ENCODE assay signal across 28 cellular contexts in the genomic region with DNA sequence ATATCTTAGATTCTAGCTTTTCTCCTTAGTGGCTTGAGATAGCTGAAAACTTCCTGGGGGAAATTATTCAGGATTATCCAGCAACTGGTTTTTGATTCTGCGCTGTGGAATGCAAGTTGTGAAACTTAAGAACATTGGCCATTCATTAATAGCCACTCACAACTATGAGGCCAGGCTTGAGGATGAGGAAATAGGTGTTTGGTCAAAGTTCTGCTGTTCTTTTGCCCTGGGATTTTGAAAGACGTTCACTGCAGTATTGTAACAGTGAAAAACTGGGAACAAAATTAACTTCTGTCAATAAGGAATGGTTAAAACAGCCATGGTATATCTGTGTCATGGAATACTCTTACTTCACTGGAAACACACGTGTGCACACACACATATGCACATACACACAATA. TPM values are rescaled to one million over a fixed set of nuclear protein-coding genes. Genes with fewer than 3 reads are reported as not detected.
A peak's percentile ranks its signal among the peaks of the same experiment; 100 is the strongest.
DNase-seq lines count a peak whose midpoint lies in the region; ATAC-seq and TF ChIP-seq lines count a peak whose summit lies in the region.
"Had no signal": no experiment of that assay in that cellular context is flagged by ENCODE, and none has a peak within 500 bp of the region (broad histone marks: within the 10 kb centered on the region; RNA-seq: fewer than 3 reads in every experiment).

No MANE protein-coding gene starts in this region.

- H3T11ph ChIP-seq in H9 (ENCODE audit: low read length): no peak overlapping the region

- no peak overlapping the region for H3K18ac ChIP-seq in H9 (ENCODE audit: insufficient read length, low read depth, low read length)
- H3K18ac ChIP-seq in mesendoderm (ENCODE audit: low read length): no peak overlapping the region

- no peak overlapping the region for H3K9ac ChIP-seq in H9 (ENCODE audit: extremely low read depth, insufficient read length, low read length)
- no peak overlapping the region for H3K9ac ChIP-seq in mesendoderm (ENCODE audit: low read length)

- H2BK20ac ChIP-seq in H9 (ENCODE audit: low read depth, low read length, poor library complexity, severe bottlenecking): no peak overlapping the region

- TF ChIP-seq POLR2A in body of pancreas (IDR thresholded peaks at IDR 0.05): no peak
- no peak for TF ChIP-seq POLR2A in GM18505 (IDR thresholded peaks at IDR 0.05; ENCODE audit: borderline replicate concordance, extremely low read depth, insufficient read depth, insufficient read length)

- no peak overlapping the region for H3K14ac ChIP-seq in H9 (ENCODE audit: insufficient read depth, low read length)

- H3K9me3 ChIP-seq in H9 (ENCODE audit: control insufficient read depth, low read depth, low read length) (no peaks in the 10 kb centered on the region), body of pancreas (no peaks in the 10 kb centered on the region), hepatocyte (ENCODE audit: low read depth) (no peaks in the 10 kb centered on the region)
- H3K9me3 ChIP-seq: colonic mucosa, esophagus squamous epithelium, ovary, SJCRH30, thyroid gland had no signal

- H4K8ac ChIP-seq in H9 (replicated peaks; ENCODE audit: insufficient read length, low read depth, low read length): no peak overlapping the region
- no peak overlapping the region for H4K8ac ChIP-seq in mesendoderm (ENCODE audit: low read depth, low read length)

- H3K4me3 ChIP-seq in body of pancreas (no peak overlapping the region), hepatocyte (no peak overlapping the region), mesendoderm (ENCODE audit: low read length) (no peak overlapping the region)
- H3K4me3 ChIP-seq: colonic mucosa, esophagus squamous epithelium, left ventricle myocardium inferior, ovary, SJCRH30, thyroid gland had no signal

- H3K9me2 ChIP-seq in hepatocyte (replicated peaks; ENCODE audit: insufficient read depth): no peaks in the 10 kb centered on the region

- ATAC-seq in body of pancreas: peak; percentile 38
- no peak for ATAC-seq in GM18505 (IDR thresholded peaks at IDR 0.05; ENCODE audit: unreplicated experiment)
- ATAC-seq in HG03196 (IDR thresholded peaks at IDR 0.05; ENCODE audit: unreplicated experiment): no peak
- ATAC-seq in GM21423 (IDR thresholded peaks at IDR 0.05; ENCODE audit: unreplicated experiment): no peak
- ATAC-seq: activated naive CD8-positive, alpha-beta T cell treated with anti-CD3 and anti-CD28 coated beads, Interleukin-2, amount 50 U/mL, for 24 hours; effector memory CD8-positive, alpha-beta T cell; natural killer cell treated with Interleukin-12 subunit alpha and Interleukin-12 subunit beta and Interleukin-15 and Interleukin-18, amount 100 ng/mL, for 72 hours; Panc1; right cardiac atrium had no signal

- no peak overlapping the region for H3K56ac ChIP-seq in H9 (ENCODE audit: insufficient read length, low read depth, low read length)
- no peak overlapping the region for H3K56ac ChIP-seq in mesendoderm (ENCODE audit: low read length)

- no peaks in the 10 kb centered on the region for H3K23me2 ChIP-seq in H9 (ENCODE audit: insufficient read length, low read depth, low read length, poor library complexity, severe bottlenecking)

- TF ChIP-seq CTCF in H9 (conservative IDR thresholded peaks at IDR 0.05) (no peak), body of pancreas (IDR thresholded peaks at IDR 0.05) (no peak), hepatocyte (IDR thresholded peaks at IDR 0.05; ENCODE audit: poor library complexity) (no peak)

- H3K27me3 Mint-ChIP-seq in H9 (ENCODE audit: low read depth): peaks cover 1% of the 10 kb centered on the region
- H3K27me3 Mint-ChIP-seq in activated CD4-positive, alpha-beta T cell treated with anti-CD3 and anti-CD28 coated beads, Interleukin-2, amount 10 ng/mL, durations not matched to agents 24 days and 14 days: peaks cover 24% of the 10 kb centered on the region

- H3K4me1 Mint-ChIP-seq in H9: peaks cover 22 to 24% of the 10 kb centered on the region in 2 experiments
- no peaks in the 10 kb centered on the region for H3K4me1 Mint-ChIP-seq in activated CD4-positive, alpha-beta T cell treated with anti-CD3 and anti-CD28 coated beads, Interleukin-2, amount 10 ng/mL, durations not matched to agents 24 days and 14 days
- H3K4me1 Mint-ChIP-seq: activated naive CD8-positive, alpha-beta T cell treated with anti-CD3 and anti-CD28 coated beads, Interleukin-2, amount 50 U/mL, for 24 hours; brain had no signal

- no peak overlapping the region for H2BK12ac ChIP-seq in H9 (ENCODE audit: insufficient read length, low read depth, low read length)

- H2BK5ac ChIP-seq in H9 (ENCODE audit: insufficient read length, low read length): no peak overlapping the region
- H2BK5ac ChIP-seq in mesendoderm (ENCODE audit: low read length): no peak overlapping the region

- H3K4ac ChIP-seq in H9 (ENCODE audit: low read depth, low read length) (no peak overlapping the region), mesendoderm (ENCODE audit: low read depth, low read length) (no peak overlapping the region)

- intact Hi-C loops in body of pancreas (cut with DNase I): no loop called here
- intact Hi-C loops in activated CD4-positive, alpha-beta T cell treated with anti-CD3 and anti-CD28 coated beads, Interleukin-2, amount 10 ng/mL, durations not matched to agents 24 days and 14 days (cut with micrococcal nuclease): no loop called here

- no peak overlapping the region for H3K4me2 ChIP-seq in H9 (ENCODE audit: insufficient read depth, insufficient read length, low read length)
- H3K4me2 ChIP-seq in hepatocyte: peak overlapping the region; percentile 36
- H3K4me2 ChIP-seq in mesendoderm (ENCODE audit: low read length): no peak overlapping the region

- H4K5ac ChIP-seq in H9 (ENCODE audit: insufficient read length, low read depth, low read length) (no peak overlapping the region), mesendoderm (ENCODE audit: low read length) (no peak overlapping the region)

- H3K27me3 ChIP-seq in H9 (ENCODE audit: insufficient read depth, low read length) (no peaks in the 10 kb centered on the region), body of pancreas (no peaks in the 10 kb centered on the region), hepatocyte (no peaks in the 10 kb centered on the region), mesendoderm (ENCODE audit: insufficient read depth, low read length, poor library complexity) (no peaks in the 10 kb centered on the region)
- H3K27me3 ChIP-seq: colonic mucosa, ovary, SJCRH30, thyroid gland had no signal

- H3K36me3 ChIP-seq in body of pancreas (replicated peaks in 1 of 2; ENCODE audit: insufficient read depth in 1 of 2, low read depth in 2 of 2) (no peaks in the 10 kb centered on the region), hepatocyte (replicated peaks; ENCODE audit: insufficient read depth, low read depth) (no peaks in the 10 kb centered on the region), mesendoderm (ENCODE audit: control insufficient read depth, insufficient read depth, low read length) (no peaks in the 10 kb centered on the region)
- H3K36me3 ChIP-seq: colonic mucosa, esophagus squamous epithelium, left ventricle myocardium inferior, ovary, SJCRH30, thyroid gland had no signal

- H2BK120ac ChIP-seq in H9 (ENCODE audit: low read depth, low read length, poor library complexity, severe bottlenecking) (no peak overlapping the region), mesendoderm (ENCODE audit: low read depth, low read length) (no peak overlapping the region)

- H4K20me1 ChIP-seq in H9 (ENCODE audit: control insufficient read depth, insufficient read depth, insufficient read length) (no peaks in the 10 kb centered on the region), hepatocyte (ENCODE audit: insufficient read depth, poor library complexity, severe bottlenecking) (no peaks in the 10 kb centered on the region)

- no peaks in the 10 kb centered on the region; a peak in 1 of 7 replicates for H3K36me3 Mint-ChIP-seq in H9 (ENCODE audit: insufficient read depth in 1 of 3, low read depth in 3 of 3)
- no peaks in the 10 kb centered on the region for H3K36me3 Mint-ChIP-seq in activated CD4-positive, alpha-beta T cell treated with anti-CD3 and anti-CD28 coated beads, Interleukin-2, amount 10 ng/mL, durations not matched to agents 24 days and 14 days (ENCODE audit: low read depth)
- H3K36me3 Mint-ChIP-seq: brain; natural killer cell treated with Interleukin-12 subunit alpha and Interleukin-12 subunit beta and Interleukin-15 and Interleukin-18, amount 100 ng/mL, for 72 hours had no signal

- peak overlapping the region in 1 of 2 experiments; percentile 31; a peak in 1 of 5 replicates for H3K4me3 Mint-ChIP-seq in H9
- H3K4me3 Mint-ChIP-seq in activated CD4-positive, alpha-beta T cell treated with anti-CD3 and anti-CD28 coated beads, Interleukin-2, amount 10 ng/mL, durations not matched to agents 24 days and 14 days: no peak overlapping the region
- H3K4me3 Mint-ChIP-seq: activated naive CD8-positive, alpha-beta T cell treated with anti-CD3 and anti-CD28 coated beads, Interleukin-2, amount 50 U/mL, for 24 hours; brain; effector memory CD8-positive, alpha-beta T cell; natural killer cell treated with Interleukin-12 subunit alpha and Interleukin-12 subunit beta and Interleukin-15 and Interleukin-18, amount 100 ng/mL, for 72 hours; stimulated activated naive CD8-positive, alpha-beta T cell treated with anti-CD3 and anti-CD28 coated beads, Interleukin-15, Interleukin-2, amounts not matched to agents 100 ng/mL and 50 ng/mL, for 24 hours had no signal

- H3K9me3 Mint-ChIP-seq in H9: peaks cover 0 to 2% of the 10 kb centered on the region in 2 experiments; a peak in 1 of 5 replicates
- H3K9me3 Mint-ChIP-seq in activated CD4-positive, alpha-beta T cell treated with anti-CD3 and anti-CD28 coated beads, Interleukin-2, amount 10 ng/mL, durations not matched to agents 24 days and 14 days: no peaks in the 10 kb centered on the region
- H3K9me3 Mint-ChIP-seq: activated naive CD8-positive, alpha-beta T cell treated with anti-CD3 and anti-CD28 coated beads, Interleukin-2, amount 50 U/mL, for 24 hours; effector memory CD8-positive, alpha-beta T cell; natural killer cell treated with Interleukin-12 subunit alpha and Interleukin-12 subunit beta and Interleukin-15 and Interleukin-18, amount 100 ng/mL, for 72 hours; stimulated activated naive CD8-positive, alpha-beta T cell treated with anti-CD3 and anti-CD28 coated beads, Interleukin-15, Interleukin-2, amounts not matched to agents 100 ng/mL and 50 ng/mL, for 24 hours had no signal

- peak overlapping the region in 2 of 3 experiments; percentile 66 to 80; a peak in 3 of 7 replicates for H3K27ac Mint-ChIP-seq in H9
- H3K27ac Mint-ChIP-seq in activated CD4-positive, alpha-beta T cell treated with anti-CD3 and anti-CD28 coated beads, Interleukin-2, amount 10 ng/mL, durations not matched to agents 24 days and 14 days: no peak overlapping the region
- H3K27ac Mint-ChIP-seq: activated naive CD8-positive, alpha-beta T cell treated with anti-CD3 and anti-CD28 coated beads, Interleukin-2, amount 50 U/mL, for 24 hours; brain; natural killer cell treated with Interleukin-12 subunit alpha and Interleukin-12 subunit beta and Interleukin-15 and Interleukin-18, amount 100 ng/mL, for 72 hours; stimulated activated naive CD8-positive, alpha-beta T cell treated with anti-CD3 and anti-CD28 coated beads, Interleukin-15, Interleukin-2, amounts not matched to agents 100 ng/mL and 50 ng/mL, for 24 hours had no signal

- H3K4me1 ChIP-seq in H9 (ENCODE audit: insufficient read depth, low read length) (no peaks in the 10 kb centered on the region), body of pancreas (no peaks in the 10 kb centered on the region), hepatocyte (ENCODE audit: insufficient read depth) (peaks cover 11% of the 10 kb centered on the region), mesendoderm (ENCODE audit: control insufficient read depth, low read depth, low read length) (no peaks in the 10 kb centered on the region)
- H3K4me1 ChIP-seq: colonic mucosa, SJCRH30, thyroid gland had no signal

- DNase-seq in H9: no peak
- DNase-seq in body of pancreas: no peak
- peak; percentile 41 for DNase-seq in hepatocyte (ENCODE audit: low spot score)
- peak; percentile 26 for DNase-seq in mesendoderm
- no peak for DNase-seq in activated CD4-positive, alpha-beta T cell treated with anti-CD3 and anti-CD28 coated beads, Interleukin-2, amount 10 ng/mL, durations not matched to agents 24 days and 14 days
- DNase-seq: activated CD8-positive, alpha-beta memory T cell treated with anti-CD3 and anti-CD28 coated beads for 24 hours; activated gamma-delta T cell; activated naive CD8-positive, alpha-beta T cell treated with anti-CD3 and anti-CD28 coated beads, Interleukin-2, amount 50 U/mL, for 24 hours; activated T-cell treated with anti-CD3 and anti-CD28 coated beads, Interleukin-2, amount 50 U/mL, for 1 hour; C1 segment of cervical spinal cord; colonic mucosa; effector memory CD8-positive, alpha-beta T cell; esophagus squamous epithelium; KBM-7; left ventricle myocardium inferior; NCI-H510A treated with DMSO at 0.1 percent for 48 hours; ovary; right cardiac atrium; SJCRH30; thyroid gland had no signal

- H2AK5ac ChIP-seq in H9 (ENCODE audit: insufficient read length, low read length): no peak overlapping the region
- no peak overlapping the region for H2AK5ac ChIP-seq in mesendoderm (ENCODE audit: low read length)

- no CpG with 5 or more reads among the region's 3 CpGs for WGBS in H9 (ENCODE audit: extremely low coverage, insufficient read length, low lambda C conversion rate)
- WGBS in body of pancreas, 2 donors: 48 to 59% methylated on average over 3 of the region's 3 CpGs
- 58% methylated on average over 3 of the region's 3 CpGs for WGBS in hepatocyte (ENCODE audit: low lambda C conversion rate, missing lambda C conversion rate)
- no CpG with 5 or more reads among the region's 3 CpGs for WGBS in mesendoderm (ENCODE audit: extremely low coverage, insufficient coverage, low lambda C conversion rate)

- H3K79me1 ChIP-seq in H9 (ENCODE audit: insufficient read depth, low read depth, low read length, poor library complexity, severe bottlenecking) (no peaks in the 10 kb centered on the region), mesendoderm (ENCODE audit: low read length) (no peaks in the 10 kb centered on the region)

- no peaks in the 10 kb centered on the region for H3K79me2 ChIP-seq in H9 (ENCODE audit: insufficient read depth, low read length)
- H3K79me2 ChIP-seq in hepatocyte: no peaks in the 10 kb centered on the region
- H3K79me2 ChIP-seq in mesendoderm (ENCODE audit: control insufficient read depth, insufficient read depth, low read length): no peaks in the 10 kb centered on the region

- H2BK15ac ChIP-seq in H9 (ENCODE audit: low read depth, low read length) (no peak overlapping the region), mesendoderm (replicated peaks; ENCODE audit: low read depth) (no peak overlapping the region)

- H2AFZ ChIP-seq in H9 (ENCODE audit: low read length) (no peak overlapping the region), hepatocyte (no peak overlapping the region)

- H3K23ac ChIP-seq in H9 (ENCODE audit: insufficient read length, low read depth, low read length): no peak overlapping the region
- no peak overlapping the region for H3K23ac ChIP-seq in mesendoderm (ENCODE audit: low read length)

- H3K27ac ChIP-seq in H9 (ENCODE audit: insufficient read length, low read depth, low read length) (no peak overlapping the region), body of pancreas (no peak overlapping the region), hepatocyte (peak overlapping the region; percentile 58), mesendoderm (ENCODE audit: low read depth, low read length) (no peak overlapping the region)
- H3K27ac ChIP-seq: colonic mucosa, esophagus squamous epithelium, left ventricle myocardium inferior, ovary, SJCRH30, thyroid gland had no signal

- H4K91ac ChIP-seq in H9 (ENCODE audit: insufficient read length, low read depth, low read length): no peak overlapping the region

RNA-seq across cellular contexts. Expression of gene CTXND1, which starts 44.1 kb away (rescaled TPM):
- not detected in 2 replicates for total RNA-seq in H9 (2021)
- total RNA-seq in body of pancreas: 1 to 10 TPM in 1 of 2 donors, under 1 TPM in 1; 0.66 to 1.0 TPM
- 1.0 and 1.5 TPM in 2 replicates for total RNA-seq in hepatocyte
- 1.4 and 1.8 TPM in 2 replicates for polyA plus RNA-seq in hepatocyte
- polyA plus RNA-seq in mesendoderm (2013, experiment 1 of 2): 0.03 TPM
- polyA plus RNA-seq in mesendoderm (2013, experiment 2 of 2): 0.01 TPM
- not detected in 2 replicates for total RNA-seq in activated CD4-positive, alpha-beta T cell treated with anti-CD3 and anti-CD28 coated beads, Interleukin-2, amount 10 ng/mL, durations not matched to agents 24 days and 14 days
- total RNA-seq: esophagus squamous epithelium; mononuclear cell; natural killer cell treated with Interleukin-12 subunit alpha and Interleukin-12 subunit beta and Interleukin-15 and Interleukin-18, amount 100 ng/mL, for 72 hours had no signal

RNA-seq across cellular contexts. Expression of gene FAH, which starts 55.1 kb away (rescaled TPM):
- total RNA-seq in H9 (2021) (21.5 and 21.7 TPM in 2 replicates), body of pancreas (10 to 100 TPM in 1 of 2 donors, 1 to 10 TPM in 1; 8.8 to 31.0 TPM), hepatocyte (58.0 and 235 TPM in 2 replicates)
- polyA plus RNA-seq in hepatocyte: 88.1 and 90.5 TPM in 2 replicates
- polyA plus RNA-seq in mesendoderm (2013, experiment 1 of 2): 10.8 TPM
- polyA plus RNA-seq in mesendoderm (2013, experiment 2 of 2): 10.2 TPM
- 81.7 and 90.5 TPM in 2 replicates for total RNA-seq in activated CD4-positive, alpha-beta T cell treated with anti-CD3 and anti-CD28 coated beads, Interleukin-2, amount 10 ng/mL, durations not matched to agents 24 days and 14 days

Comparison
In these comparisons a context has a peak if more than half of its experiments do, and no peak if none do; other contexts are left out.
1. DNase-seq: peak in hepatocyte (single experiment) and mesendoderm (single experiment); none in H9 (single experiment), body of pancreas (0 of 4) and activated CD4-positive, alpha-beta T cell treated with anti-CD3 and anti-CD28 coated beads, Interleukin-2, amount 10 ng/mL, durations not matched to agents 24 days and 14 days (single experiment).